17 cellular contexts compared by ENCODE assay signal in the genomic region with DNA sequence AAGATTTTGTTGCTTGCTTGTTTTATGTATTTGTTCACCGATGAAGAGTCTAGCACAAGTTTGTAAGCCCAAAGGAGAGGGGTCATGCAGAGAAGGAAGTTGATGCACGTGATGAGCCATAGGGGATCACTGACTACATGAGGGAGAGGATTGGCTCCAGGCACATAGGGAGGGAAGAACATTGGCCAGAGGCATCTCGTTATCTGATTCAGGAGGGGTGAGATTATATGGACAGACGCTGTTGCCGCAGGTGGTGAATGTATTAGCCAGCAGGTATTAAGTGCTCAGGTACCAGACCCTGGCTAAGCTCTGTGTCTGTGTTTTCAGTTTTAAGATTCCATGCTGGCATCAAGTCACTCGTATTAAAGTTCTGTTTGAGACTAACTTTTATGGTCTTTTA.
DNase-seq lines count a peak whose midpoint lies in the region; ATAC-seq and TF ChIP-seq lines count a peak whose summit lies in the region.
"Had no signal": no experiment of that assay in that cellular context is flagged by ENCODE, and none has a peak within 500 bp of the region (broad histone marks: within the 10 kb centered on the region; RNA-seq: fewer than 3 reads in every experiment).

No MANE protein-coding gene starts in this region.

- H4K20me1 ChIP-seq in GM23338 (replicated peaks; ENCODE audit: insufficient read depth) = no peaks in the 10 kb centered on the region

- peak overlapping the region; percentile 61; the same call in 1 of the 2 replicates for H2AFZ ChIP-seq in GM23338

- no peak overlapping the region for H3K9ac ChIP-seq in mesendoderm (ENCODE audit: low read length)

- H3K79me2 ChIP-seq in GM23338 (replicated peaks; ENCODE audit: insufficient read depth) = no peaks in the 10 kb centered on the region
- no peaks in the 10 kb centered on the region for H3K79me2 ChIP-seq in mesendoderm (ENCODE audit: control insufficient read depth, insufficient read depth, low read length)

- H3K4me3 Mint-ChIP-seq in GM23338 (no peak overlapping the region), chondrocyte (ENCODE audit: unreplicated experiment) (no peak overlapping the region)
- H3K4me3 Mint-ChIP-seq: CD4-positive, alpha-beta memory T cell had no signal

- no peak overlapping the region for H3K4me3 ChIP-seq in GM23338
- no peak overlapping the region for H3K4me3 ChIP-seq in mesendoderm (ENCODE audit: low read length)
- H3K4me3 ChIP-seq in gastroesophageal sphincter = no peak overlapping the region
- no peak overlapping the region for H3K4me3 ChIP-seq in H7 (ENCODE audit: insufficient read depth, low read depth, low read length)
- H3K4me3 ChIP-seq: GM12878 had no signal

- no peak for TF ChIP-seq POLR2A in gastroesophageal sphincter (IDR thresholded peaks at IDR 0.05)

- no peak overlapping the region for H4K5ac ChIP-seq in mesendoderm (ENCODE audit: low read length)

- H3K27me3 Mint-ChIP-seq in GM23338 (ENCODE audit: insufficient read depth, low read depth, poor library complexity) = no peaks in the 10 kb centered on the region
- peaks cover 6% of the 10 kb centered on the region for H3K27me3 Mint-ChIP-seq in chondrocyte (ENCODE audit: low read depth)
- H3K27me3 Mint-ChIP-seq: CD4-positive, alpha-beta memory T cell had no signal

- ATAC-seq in GM23338 (no peak), gastroesophageal sphincter (no peak)
- ATAC-seq: GM12878 had no signal

- H3K27ac ChIP-seq in GM23338 (ENCODE audit: low read depth) (no peak overlapping the region), mesendoderm (ENCODE audit: low read depth, low read length) (no peak overlapping the region), gastroesophageal sphincter (no peak overlapping the region)

- H3K4me1 Mint-ChIP-seq in GM23338 = peaks cover 6% of the 10 kb centered on the region; the same call in 1 of the 3 replicates
- no peaks in the 10 kb centered on the region for H3K4me1 Mint-ChIP-seq in chondrocyte (ENCODE audit: low read depth)
- H3K4me1 Mint-ChIP-seq: CD4-positive, alpha-beta memory T cell had no signal

- H3K4ac ChIP-seq in mesendoderm (ENCODE audit: low read depth, low read length) = no peak overlapping the region

- H3K23ac ChIP-seq in mesendoderm (ENCODE audit: low read length) = no peak overlapping the region

- peaks cover 6% of the 10 kb centered on the region; the same call in 2 of the 3 replicates for H3K36me3 Mint-ChIP-seq in GM23338 (ENCODE audit: low read depth)
- no peaks in the 10 kb centered on the region for H3K36me3 Mint-ChIP-seq in chondrocyte (ENCODE audit: low read depth)
- H3K36me3 Mint-ChIP-seq: CD4-positive, alpha-beta memory T cell had no signal

- TF ChIP-seq CTCF in GM23338 (conservative IDR thresholded peaks at IDR 0.05; ENCODE audit: low read depth in 2 of 2) = no peak
- TF ChIP-seq CTCF in chondrocyte (IDR thresholded peaks at IDR 0.05) = no peak
- TF ChIP-seq CTCF in gastroesophageal sphincter (IDR thresholded peaks at IDR 0.05) = no peak

- no peak overlapping the region for H2BK5ac ChIP-seq in mesendoderm (ENCODE audit: low read length)

- DNase-seq in ELF-1 (ENCODE audit: low read depth, low spot score) = peak; percentile 7
- DNase-seq in GM23338 (ENCODE audit: low spot score) = no peak
- peak; percentile 92 for DNase-seq in NCI-H69 (lab: John Stamatoyannopoulos, UW)
- DNase-seq in mesendoderm = peak; percentile 6
- no peak for DNase-seq in NOMO-1 (lab: John Stamatoyannopoulos, UW; ENCODE audit: unreplicated experiment in 2 of 2)
- no peak for DNase-seq in chondrocyte (ENCODE audit: low spot score)
- DNase-seq in H7 = no peak
- DNase-seq: C1 segment of cervical spinal cord; CD4-positive, alpha-beta memory T cell; COR-L47; DMS153; DND-41; GDM1; GOT3; HCEC 1CT had no signal

- no peak overlapping the region for H3K27ac Mint-ChIP-seq in GM23338
- H3K27ac Mint-ChIP-seq in chondrocyte (ENCODE audit: unreplicated experiment) = no peak overlapping the region
- H3K27ac Mint-ChIP-seq: CD4-positive, alpha-beta memory T cell had no signal

- no peaks in the 10 kb centered on the region for H3K79me1 ChIP-seq in mesendoderm (ENCODE audit: low read length)

- no peak overlapping the region for H2BK15ac ChIP-seq in mesendoderm (replicated peaks; ENCODE audit: low read depth)

- H3K27me3 ChIP-seq in GM23338 (ENCODE audit: insufficient read depth) (no peaks in the 10 kb centered on the region), mesendoderm (ENCODE audit: insufficient read depth, low read length, poor library complexity) (no peaks in the 10 kb centered on the region), gastroesophageal sphincter (no peaks in the 10 kb centered on the region), H7 (ENCODE audit: control insufficient read depth, insufficient read depth, low read length) (no peaks in the 10 kb centered on the region)

- H4K8ac ChIP-seq in mesendoderm (ENCODE audit: low read depth, low read length) = no peak overlapping the region

- H2BK120ac ChIP-seq in mesendoderm (ENCODE audit: low read depth, low read length) = no peak overlapping the region

- H3F3A ChIP-seq in GM23338 (replicated peaks; ENCODE audit: low read depth) = no peaks in the 10 kb centered on the region

- H3K9me3 Mint-ChIP-seq in GM23338 (peaks cover 7% of the 10 kb centered on the region), chondrocyte (ENCODE audit: low read depth) (peaks cover 3% of the 10 kb centered on the region)

- H3K9me3 ChIP-seq in gastroesophageal sphincter = no peaks in the 10 kb centered on the region

- H3K4me2 ChIP-seq in GM23338 (no peak overlapping the region), mesendoderm (ENCODE audit: low read length) (no peak overlapping the region)

- no peak overlapping the region for H3K18ac ChIP-seq in mesendoderm (ENCODE audit: low read length)

- no peak for TF ChIP-seq EP300 in gastroesophageal sphincter (IDR thresholded peaks at IDR 0.05)

- H2AK5ac ChIP-seq in mesendoderm (ENCODE audit: low read length) = no peak overlapping the region

- no peak overlapping the region for H3K56ac ChIP-seq in mesendoderm (ENCODE audit: low read length)

- no peaks in the 10 kb centered on the region; the same call in 1 of the 2 replicates for H3K9me2 ChIP-seq in GM23338 (ENCODE audit: insufficient read depth)

- WGBS in mesendoderm (ENCODE audit: extremely low coverage, insufficient coverage, low lambda C conversion rate) = no CpG with 5 or more reads among the region's 6 CpGs
- WGBS in gastroesophageal sphincter (ENCODE audit: low coverage in 1 of 2), 2 donors = 74 to 88% methylated on average over 5 to 6 of the region's 6 CpGs

- H3K36me3 ChIP-seq in GM23338 (ENCODE audit: insufficient read depth) (no peaks in the 10 kb centered on the region), mesendoderm (ENCODE audit: control insufficient read depth, insufficient read depth, low read length) (no peaks in the 10 kb centered on the region), gastroesophageal sphincter (no peaks in the 10 kb centered on the region), H7 (replicated peaks; ENCODE audit: control insufficient read depth, insufficient read depth, low read length) (no peaks in the 10 kb centered on the region)

- H3K4me1 ChIP-seq in GM23338 (ENCODE audit: insufficient read depth) = no peaks in the 10 kb centered on the region
- H3K4me1 ChIP-seq in mesendoderm (ENCODE audit: control insufficient read depth, low read depth, low read length) = no peaks in the 10 kb centered on the region
- H3K4me1 ChIP-seq in gastroesophageal sphincter = no peaks in the 10 kb centered on the region

TF ChIP-seq in GM23338, 12 proteins besides CTCF, POLR2A, EP300 and RAD21 (continues in another document):
- TF ChIP-seq EZH2 (IDR thresholded peaks at IDR 0.05; ENCODE audit: low read depth, unreplicated experiment) = no peak
- TF ChIP-seq ZNF331 (CRISPR knock-in tag; IDR thresholded peaks at IDR 0.05; ENCODE audit: low read depth) = no peak
- TF ChIP-seq CREB1 (CRISPR knock-in tag; IDR thresholded peaks at IDR 0.05; ENCODE audit: low read depth) = no peak

Comparison
In these comparisons a context has a peak if more than half of its experiments do, and no peak if none do; other contexts are left out.
1. DNase-seq: peak in ELF-1 (single experiment), NCI-H69 (single experiment) and mesendoderm (single experiment); none in GM23338 (single experiment), NOMO-1 (0 of 2), chondrocyte (single experiment) and H7 (single experiment).